Comparison of ENCODE assay signal across 8 cellular contexts in the genomic region with DNA sequence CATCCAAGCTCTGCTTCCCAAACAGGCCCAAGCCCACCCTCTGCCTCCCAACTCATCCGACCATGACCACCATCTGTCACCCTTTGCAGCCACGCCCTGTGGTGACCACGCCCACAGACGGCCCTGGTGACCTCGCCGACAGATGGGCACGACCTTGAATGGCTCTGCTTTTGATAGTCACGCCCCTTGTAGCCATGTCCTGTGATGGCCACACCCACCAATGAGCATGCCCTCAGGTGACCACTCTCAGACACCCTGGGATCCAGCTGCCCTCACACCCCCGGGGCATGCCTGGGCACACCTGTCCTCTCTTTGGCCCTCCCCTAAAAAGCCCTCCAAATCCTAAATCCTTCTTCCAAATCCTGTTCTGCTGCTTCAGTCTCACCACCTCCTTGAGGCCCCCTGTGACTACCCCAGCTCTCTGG. TPM values are rescaled to one million over a fixed set of nuclear protein-coding genes. Genes with fewer than 3 reads are reported as not detected.
A peak's percentile ranks its signal among the peaks of the same experiment; 100 is the strongest.
DNase-seq lines count a peak whose midpoint lies in the region; ATAC-seq, FAIRE-seq and TF ChIP-seq lines count a peak whose summit lies in the region.

No MANE protein-coding gene starts in this region.

- intact Hi-C loops in left cardiac atrium (cut with DNase I), result no loop called here

- peak overlapping the region in 1 of 3 donors; percentile 94 for H3K9ac ChIP-seq in skeletal muscle tissue (ENCODE audit: low read depth in 1 of 3, low read length in 3 of 3)

- no peaks in the 10 kb centered on the region for H3K36me3 ChIP-seq in skeletal muscle tissue (ENCODE audit: control insufficient read depth in 3 of 3, insufficient read depth in 3 of 3, low read length in 3 of 3)

- DNase-seq in NCI-H2227 (lab: John Stamatoyannopoulos, UW; ENCODE audit: unreplicated experiment) (peak; percentile 28), NCI-H2227 treated with DMSO at 0.1 percent for 48 hours (lab: John Stamatoyannopoulos, UW) (no peak), T-helper 17 cell (no peak), left cardiac atrium (peak; percentile 43), GM12891 (ENCODE audit: insufficient read length, low spot score) (no peak)
- no peak for DNase-seq in stimulated activated CD4-positive, alpha-beta T cell treated with anti-CD3 and anti-CD28 coated beads, Interleukin-4, amount 100 ng/mL, for 24 hours

- H3K36me3 Mint-ChIP-seq in T-helper 17 cell (ENCODE audit: low read depth), result peaks cover 6% of the 10 kb centered on the region

- peaks cover 30% of the 10 kb centered on the region for H3K27me3 Mint-ChIP-seq in T-helper 17 cell

- FAIRE-seq in GM12891 (lab: Jason Lieb, UNC), result no peak

- peak overlapping the region; percentile 59 for H3K27ac ChIP-seq in skeletal muscle tissue (ENCODE audit: low read depth, low read length)

- peaks cover 18% of the 10 kb centered on the region for H3K4me1 Mint-ChIP-seq in T-helper 17 cell

- ATAC-seq in T-helper 17 cell (no peak), left cardiac atrium (peak; percentile 3 to 6), GM19351 (IDR thresholded peaks at IDR 0.05; ENCODE audit: unreplicated experiment) (no peak)

- no peaks in the 10 kb centered on the region for H3K27me3 ChIP-seq in skeletal muscle tissue (ENCODE audit: control insufficient read depth in 3 of 3, insufficient read depth in 3 of 3, low read length in 3 of 3)

- H3K4me1 ChIP-seq in skeletal muscle tissue (ENCODE audit: control insufficient read depth in 3 of 3, insufficient read depth in 3 of 3, low read length in 3 of 3), result peaks cover 17 to 20% (median 18%) of the 10 kb centered on the region in 3 donors

- TF ChIP-seq POLR2A in GM12891 (IDR thresholded peaks at IDR 0.05; ENCODE audit: low read depth, low read length), result no peak

- peak overlapping the region; percentile 80 to 94 (median 88) for H3K4me3 ChIP-seq in skeletal muscle tissue (ENCODE audit: low read length in 3 of 3)

- H3K4me3 Mint-ChIP-seq in T-helper 17 cell, result peak overlapping the region; percentile 99

- H3K9me3 ChIP-seq in T-helper 17 cell (ENCODE audit: control insufficient read depth, low read length, poor library complexity, severe bottlenecking) (no peaks in the 10 kb centered on the region), skeletal muscle tissue (ENCODE audit: control insufficient read depth in 3 of 3, low read length in 3 of 3) (no peaks in the 10 kb centered on the region)

- H3K27ac Mint-ChIP-seq in T-helper 17 cell, result no peak overlapping the region

TF ChIP-seq in GM12891, 5 proteins besides CTCF, POLR2A, EP300 and RAD21:
- TF ChIP-seq PAX5 (IDR thresholded peaks at IDR 0.05; ENCODE audit: insufficient read depth, low read length, severe bottlenecking) (no peak), SPI1 (IDR thresholded peaks at IDR 0.05; ENCODE audit: low read depth, low read length) (no peak), TAF1 (IDR thresholded peaks at IDR 0.05; ENCODE audit: low read depth, low read length) (no peak), POLR2AphosphoS5 (IDR thresholded peaks at IDR 0.05; ENCODE audit: low read depth, low read length) (no peak), POU2F2 (IDR thresholded peaks at IDR 0.05; ENCODE audit: low read depth, low read length) (no peak)

RNA-seq across cellular contexts. Expression of a gene that starts 51.0 kb away (rescaled TPM):
- total RNA-seq in T-helper 17 cell, result 10 to 100 TPM; 80.4 to 96.1 TPM
- total RNA-seq in left cardiac atrium, result 10 to 100 TPM; 84.0 to 98.6 TPM
- total RNA-seq in skeletal muscle tissue, result 20.4 TPM
- polyA plus RNA-seq in GM12891 (2012; ENCODE audit: low read depth, missing spikeins), result 89.3 TPM

Comparison
In these comparisons a context has a peak if more than half of its experiments do, and no peak if none do; other contexts are left out.
1. DNase-seq: peak in NCI-H2227 (single experiment) and left cardiac atrium (single experiment); none in NCI-H2227 treated with DMSO at 0.1 percent for 48 hours (single experiment), T-helper 17 cell (0 of 3), GM12891 (single experiment) and stimulated activated CD4-positive, alpha-beta T cell treated with anti-CD3 and anti-CD28 coated beads, Interleukin-4, amount 100 ng/mL, for 24 hours (single experiment).
2. ATAC-seq: peak in left cardiac atrium (2 of 2); none in T-helper 17 cell (single experiment) and GM19351 (single experiment).